ENCODE assay signal across 34 cellular contexts in the genomic region with DNA sequence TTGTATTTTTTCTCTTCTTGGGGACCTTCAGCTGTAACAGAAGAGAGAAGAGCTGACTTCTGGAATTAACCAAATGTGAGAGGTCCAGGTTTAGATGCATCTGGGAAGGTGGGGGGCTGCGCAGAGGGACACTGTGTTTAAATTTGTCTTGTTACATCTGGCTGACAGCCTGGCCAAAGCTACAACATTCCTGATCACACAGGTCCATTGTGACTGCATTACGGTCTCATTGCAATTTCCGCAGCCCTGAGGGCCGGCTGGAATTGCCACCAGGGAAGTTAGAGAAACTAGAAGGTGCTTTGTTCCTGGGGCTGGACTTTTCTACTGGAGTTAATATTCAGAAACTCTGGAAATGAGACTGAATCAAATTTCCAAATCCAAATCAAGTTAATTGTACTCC. TPM values are rescaled to one million over a fixed set of nuclear protein-coding genes. Genes with fewer than 3 reads are reported as not detected.
"Had no signal": no experiment of that assay in that cellular context is flagged by ENCODE, and none has a peak within 500 bp of the region (broad histone marks: within the 10 kb centered on the region; RNA-seq: fewer than 3 reads in every experiment).

No MANE protein-coding gene starts in this region.

- H3K9me3 Mint-ChIP-seq: activated B cell treated with CpG ODN at 0.5 μM for 24 hours; activated CD4-positive, alpha-beta memory T cell treated with anti-CD3 and anti-CD28 coated beads for 36 hours; activated CD4-positive, alpha-beta T cell treated with anti-CD3 and anti-CD28 coated beads, Interleukin-2, amount 10 ng/mL, durations not matched to agents 24 days and 14 days; effector memory CD8-positive, alpha-beta T cell; T-helper 2 cell treated with Interferon-gamma antibody and Interleukin-4, amounts not matched to agents 5 μg/mL and 100 μg/mL, for 36 hours had no signal

- H3K9me3 ChIP-seq: body of pancreas, esophagus muscularis mucosa, gastrocnemius medialis had no signal

- DNase-seq: activated B cell treated with CpG ODN at 0.5 μM for 24 hours; activated CD4-positive, alpha-beta memory T cell treated with anti-CD3 and anti-CD28 coated beads for 36 hours; activated CD4-positive, alpha-beta T cell treated with anti-CD3 and anti-CD28 coated beads for 36 hours; activated CD4-positive, alpha-beta T cell treated with anti-CD3 and anti-CD28 coated beads, Interleukin-2, amount 10 ng/mL, durations not matched to agents 24 days and 14 days; activated CD4-positive, CD25-positive, alpha-beta regulatory T cell treated with anti-CD3 and anti-CD28 coated beads, Interleukin-2, amount 50 U/mL, for 72 hours; activated CD8-positive, alpha-beta memory T cell treated with anti-CD3 and anti-CD28 coated beads, Interleukin-2, amount 10 ng/mL, durations not matched to agents 7 days and 5 days; activated CD8-positive, alpha-beta memory T cell treated with anti-CD3 and anti-CD28 coated beads, Interleukin-2, amount 50 U/mL, for 4 hours; activated CD8-positive, alpha-beta T cell treated with anti-CD3 and anti-CD28 coated beads, Interleukin-2, amount 10 ng/mL, durations not matched to agents 7 days and 5 days; activated effector memory CD4-positive, alpha-beta T cell treated with anti-CD3 and anti-CD28 coated beads, Interleukin-2, amount 50 U/mL, for 16 hours; activated naive CD4-positive, alpha-beta T cell; activated naive CD4-positive, alpha-beta T cell treated with anti-CD3 and anti-CD28 coated beads, Interleukin-2, amount 50 U/mL, for 16 hours; activated T-cell treated with anti-CD3 and anti-CD28 coated beads, Interleukin-2, amount 50 U/mL, for 1 hour; activated T-cell treated with anti-CD3 and anti-CD28 coated beads, Interleukin-2, amount 50 U/mL, for 48 hours; amniotic stem cell; anterior cingulate cortex; body of pancreas; caudate nucleus; cortex of kidney; dermis blood vessel endothelial cell; effector CD4-positive, alpha-beta T cell; effector memory CD8-positive, alpha-beta T cell; erythroblast; foreskin keratinocyte; gastrocnemius medialis; glutamatergic neuron; T-helper 1 cell; T-helper 17 cell; T1000; WERI-Rb-1 had no signal

- H3K36me3 ChIP-seq: esophagus muscularis mucosa, gastrocnemius medialis, WERI-Rb-1 had no signal

- H3K27ac Mint-ChIP-seq: activated B cell treated with CpG ODN at 0.5 μM for 24 hours; activated CD4-positive, alpha-beta memory T cell treated with anti-CD3 and anti-CD28 coated beads for 36 hours; activated CD4-positive, alpha-beta T cell treated with anti-CD3 and anti-CD28 coated beads for 36 hours; activated CD4-positive, alpha-beta T cell treated with anti-CD3 and anti-CD28 coated beads, Interleukin-2, amount 10 ng/mL, durations not matched to agents 24 days and 14 days; activated CD8-positive, alpha-beta memory T cell treated with anti-CD3 and anti-CD28 coated beads, Interleukin-2, amount 10 ng/mL, durations not matched to agents 7 days and 5 days; activated CD8-positive, alpha-beta T cell treated with anti-CD3 and anti-CD28 coated beads, Interleukin-2, amount 10 ng/mL, durations not matched to agents 7 days and 5 days; activated naive CD8-positive, alpha-beta T cell; activated T-helper 1 cell treated with anti-CD3 and anti-CD28 coated beads, Interleukin-12 subunit alpha, Interleukin-12 subunit beta, Interleukin-2, Interleukin-4 antibody, amounts not matched to agents 30 ng/mL and 10 ng/mL and 1 ng/mL, durations not matched to agents 14 hours and 24 hours and 36 hours; activated T-helper 2 cell treated with anti-CD3 and anti-CD28 coated beads, Interferon-gamma antibody, Interleukin-2, Interleukin-4, amounts not matched to agents 10 μg/mL and 5 μg/mL and 100 μg/mL, durations not matched to agents 14 hours and 24 hours and 36 hours; effector memory CD8-positive, alpha-beta T cell; T-helper 17 cell; T-helper 2 cell treated with Interferon-gamma antibody and Interleukin-4, amounts not matched to agents 5 μg/mL and 100 μg/mL, for 36 hours had no signal

- H3K4me3 Mint-ChIP-seq: activated B cell treated with CpG ODN at 0.5 μM for 24 hours; activated CD4-positive, alpha-beta memory T cell treated with anti-CD3 and anti-CD28 coated beads for 36 hours; activated CD4-positive, alpha-beta T cell treated with anti-CD3 and anti-CD28 coated beads for 36 hours; activated CD4-positive, alpha-beta T cell treated with anti-CD3 and anti-CD28 coated beads, Interleukin-2, amount 10 ng/mL, durations not matched to agents 24 days and 14 days; activated CD8-positive, alpha-beta memory T cell treated with anti-CD3 and anti-CD28 coated beads, Interleukin-2, amount 10 ng/mL, durations not matched to agents 7 days and 5 days; activated CD8-positive, alpha-beta T cell treated with anti-CD3 and anti-CD28 coated beads, Interleukin-2, amount 10 ng/mL, durations not matched to agents 7 days and 5 days; activated naive CD8-positive, alpha-beta T cell; activated T-helper 1 cell treated with anti-CD3 and anti-CD28 coated beads, Interleukin-12 subunit alpha, Interleukin-12 subunit beta, Interleukin-2, Interleukin-4 antibody, amounts not matched to agents 30 ng/mL and 10 ng/mL and 1 ng/mL, durations not matched to agents 14 hours and 24 hours and 36 hours; effector memory CD8-positive, alpha-beta T cell; T-helper 17 cell; T-helper 2 cell treated with Interferon-gamma antibody and Interleukin-4, amounts not matched to agents 5 μg/mL and 100 μg/mL, for 36 hours had no signal

- H3K36me3 Mint-ChIP-seq: activated CD4-positive, alpha-beta memory T cell treated with anti-CD3 and anti-CD28 coated beads for 36 hours; activated CD8-positive, alpha-beta memory T cell treated with anti-CD3 and anti-CD28 coated beads, Interleukin-2, amount 10 ng/mL, durations not matched to agents 7 days and 5 days; activated naive CD8-positive, alpha-beta T cell had no signal

- H3K27me3 ChIP-seq: body of pancreas had no signal

- H3K4me3 ChIP-seq: body of pancreas, esophagus muscularis mucosa, gastrocnemius medialis had no signal

- H3K27ac ChIP-seq: body of pancreas, esophagus muscularis mucosa, foreskin keratinocyte, gastrocnemius medialis, WERI-Rb-1 had no signal

- H3K4me1 ChIP-seq: foreskin keratinocyte, gastrocnemius medialis had no signal

RNA-seq across cellular contexts. Expression of a gene that starts 37.9 kb away (rescaled TPM):
- total RNA-seq: foreskin keratinocyte had no signal
